ENCODE assay signal across 7 cellular contexts in the genomic region with DNA sequence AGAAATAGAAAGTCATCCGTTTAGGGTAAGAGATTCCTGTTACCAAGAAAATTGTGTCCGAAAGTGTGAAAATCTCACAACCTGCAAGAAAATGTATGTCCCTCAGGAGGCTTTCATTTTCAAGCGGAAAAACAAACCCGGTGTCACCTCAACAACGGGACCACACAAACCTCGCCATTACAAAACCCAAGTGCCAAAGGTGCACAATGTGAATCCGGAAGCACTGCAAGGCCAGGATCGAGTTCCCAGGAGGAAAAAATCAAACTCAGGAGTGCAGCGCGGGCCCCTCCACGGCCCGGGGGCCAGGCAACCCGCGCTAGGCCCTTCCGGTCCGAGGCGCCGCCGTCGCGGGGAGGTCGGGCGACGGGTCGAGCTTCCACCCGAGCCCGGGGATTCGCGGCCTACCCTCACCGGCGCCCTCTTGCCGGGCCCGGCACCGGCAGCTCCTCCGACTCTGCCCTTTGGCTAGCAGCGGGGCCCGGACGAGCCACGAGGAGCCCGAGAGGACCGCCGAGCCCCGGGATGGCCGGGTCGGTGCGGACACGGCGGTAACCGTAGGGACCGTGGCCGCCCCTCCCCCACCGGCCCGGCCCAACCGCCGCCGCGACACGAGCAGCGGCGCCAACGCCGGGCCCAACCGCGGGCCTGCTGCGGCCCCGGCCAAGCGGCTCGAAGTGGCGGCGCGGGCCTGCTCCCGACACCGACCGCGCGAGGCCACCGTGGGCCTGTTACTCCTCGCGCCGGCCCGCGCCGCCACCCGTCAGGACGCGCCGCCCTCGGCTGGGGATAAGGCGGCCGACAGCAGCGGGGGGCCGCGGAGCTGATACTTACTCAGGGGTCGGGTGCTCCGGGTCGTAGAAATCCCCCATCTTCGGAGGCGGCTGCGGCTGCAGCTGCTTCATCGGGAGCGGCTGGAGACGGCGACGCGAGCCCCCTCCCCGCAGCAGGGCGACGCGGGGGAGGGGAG. TPM values are rescaled to one million over a fixed set of nuclear protein-coding genes. Genes with fewer than 3 reads are reported as not detected.
DNase-seq lines count a peak whose midpoint lies in the region; ATAC-seq, FAIRE-seq and TF ChIP-seq lines count a peak whose summit lies in the region.

No MANE protein-coding gene starts in this region.

- H3K9ac ChIP-seq in endothelial cell of umbilical vein (replicated peaks; ENCODE audit: extremely low read depth, insufficient read depth, low read length), result peak overlapping the region; percentile 93

- H4K20me1 ChIP-seq in endothelial cell of umbilical vein (replicated peaks; ENCODE audit: control insufficient read depth, extremely low read depth, insufficient read depth, low read length), result peaks cover 17% of the 10 kb centered on the region

- TF ChIP-seq POLR2A in endothelial cell of umbilical vein (IDR thresholded peaks at IDR 0.05; ENCODE audit: low read depth, low read length), result no peak

- ATAC-seq in GM18519 (IDR thresholded peaks at IDR 0.05; ENCODE audit: low FRiP score, unreplicated experiment), result peak; percentile 21
- peak; percentile 26 for ATAC-seq in HG02759 (IDR thresholded peaks at IDR 0.05; ENCODE audit: unreplicated experiment)
- peak; percentile 63 for ATAC-seq in mucosa of descending colon

- H3K4me3 ChIP-seq in endothelial cell of umbilical vein (replicated peaks in 1 of 3; ENCODE audit: insufficient read depth in 1 of 3, low read depth in 1 of 3, low read length in 3 of 3), result peak overlapping the region; percentile 58 to 90 (median 88)
- peak overlapping the region; percentile 87 for H3K4me3 ChIP-seq in mucosa of descending colon

- intact Hi-C loops in endothelial cell of umbilical vein (cut with micrococcal nuclease), result loop anchor here (2.0 to 5.0 kb wide), 2 partner anchors 219 to 241 kb away; a partner anchor contains a TSS
- intact Hi-C loops in mucosa of descending colon (cut with DNase I, micrococcal nuclease), result no loop called here

- H3K4me1 ChIP-seq in endothelial cell of umbilical vein (ENCODE audit: control insufficient read depth, extremely low read depth, insufficient read depth, low read length), result peaks cover 19% of the 10 kb centered on the region
- peaks cover 31% of the 10 kb centered on the region for H3K4me1 ChIP-seq in mucosa of descending colon (ENCODE audit: low read depth)

- H3K27me3 ChIP-seq in endothelial cell of umbilical vein (ENCODE audit: control insufficient read depth in 2 of 2, insufficient read depth in 2 of 2, low read length in 2 of 2), result no peaks in the 10 kb centered on the region

- H2AFZ ChIP-seq in endothelial cell of umbilical vein (ENCODE audit: low read depth, low read length), result peak overlapping the region; percentile 72

- POLR2A ChIA-PET in endothelial cell of umbilical vein (lab: Charles Lee), result no interaction called here

- peak overlapping the region; percentile 78 for H3K27ac ChIP-seq in endothelial cell of umbilical vein (ENCODE audit: insufficient read depth, low read depth, low read length)

- H3K9me3 ChIP-seq in endothelial cell of umbilical vein (replicated peaks; ENCODE audit: control insufficient read depth, insufficient read depth, low read length), result no peaks in the 10 kb centered on the region
- no peaks in the 10 kb centered on the region for H3K9me3 ChIP-seq in mucosa of descending colon

- peaks cover 72% of the 10 kb centered on the region for H3K79me2 ChIP-seq in endothelial cell of umbilical vein (ENCODE audit: control insufficient read depth, insufficient read depth, low read length)

- CTCF ChIA-PET in endothelial cell of umbilical vein (lab: Charles Lee), result interaction anchor here (0.9 to 2.1 kb wide), 11 partner anchors 11 to 258 kb away, joined by 3 to 15 read pairs (median 4); no protein-coding TSS in a partner anchor

- FAIRE-seq in endothelial cell of umbilical vein (lab: Jason Lieb, UNC), result peak; percentile 57

- no peak for TF ChIP-seq CTCF in endothelial cell of umbilical vein (IDR thresholded peaks at IDR 0.05; ENCODE audit: extremely low read depth in 1 of 2, insufficient read depth in 1 of 2, low read depth in 1 of 2, low read length in 2 of 2)
- TF ChIP-seq CTCF in mucosa of descending colon (IDR thresholded peaks at IDR 0.05), result no peak

- H3K36me3 ChIP-seq in endothelial cell of umbilical vein (ENCODE audit: control insufficient read depth in 2 of 2, extremely low read depth in 1 of 2, insufficient read depth in 2 of 2, low read length in 2 of 2) (no peaks in the 10 kb centered on the region), mucosa of descending colon (ENCODE audit: low read depth) (no peaks in the 10 kb centered on the region)

- peak overlapping the region; percentile 98 for H3K4me2 ChIP-seq in endothelial cell of umbilical vein (ENCODE audit: insufficient read depth, low read length)

- DNase-seq in NCI-H2171 treated with DMSO at 0.1 percent for 48 hours (lab: John Stamatoyannopoulos, UW) (peak; percentile 13), endothelial cell of umbilical vein (ENCODE audit: low read depth, low spot score) (peak; percentile 57), mucosa of descending colon (peak; percentile 50 to 71 (median 70))
- peak; percentile 83 for DNase-seq in activated CD8-positive, alpha-beta memory T cell treated with anti-CD3 and anti-CD28 coated beads, Interleukin-2, amount 50 U/mL, for 48 hours
- DNase-seq in stimulated activated CD8-positive, alpha-beta memory T cell treated with anti-CD3 and anti-CD28 coated beads, Interleukin-2, amount 100 ng/mL, for 1 hour (ENCODE audit: low read depth in 2 of 2), result peak; percentile 15 to 21

- no peaks in the 10 kb centered on the region for H3K9me1 ChIP-seq in endothelial cell of umbilical vein (replicated peaks; ENCODE audit: control insufficient read depth, extremely low read depth, insufficient read depth, low read length)

- no TSS peak for BruUV-seq in endothelial cell of umbilical vein (replicated peaks; lab: Mats Ljungman, UMichigan)

- dilution Hi-C loops in endothelial cell of umbilical vein (cut with MboI; ENCODE audit: extremely low pct_ligation_motif_present, low sequenced_read_pairs), result no loop called here

TF ChIP-seq in endothelial cell of umbilical vein, 7 proteins besides CTCF, POLR2A, EP300 and RAD21:
- no peak for TF ChIP-seq FOS (IDR thresholded peaks at IDR 0.05; ENCODE audit: borderline replicate concordance, insufficient read depth, low read length)
- no peak for TF ChIP-seq JUN (IDR thresholded peaks at IDR 0.05; ENCODE audit: borderline replicate concordance, insufficient read depth, insufficient read length, low read depth)
TF ChIP-seq in endothelial cell of umbilical vein: peak in this region for 0.

RNA-seq across cellular contexts. Expression of a gene that starts 0.6 kb away (rescaled TPM):
- 36.2 and 41.4 TPM in 2 replicates for total RNA-seq in endothelial cell of umbilical vein
- polyA plus RNA-seq in endothelial cell of umbilical vein, result 12.3 and 13.7 TPM in 2 replicates
- polyA plus RNA-seq in endothelial cell of umbilical vein (2011; cell fraction: cytosol; rRNA removed), result 18.2 TPM in 2 replicates
- polyA plus RNA-seq in endothelial cell of umbilical vein (2011; cell fraction: nucleus; rRNA removed), result 32.1 and 37.4 TPM in 2 replicates
- 19.8 and 27.1 TPM in 2 replicates for polyA plus RNA-seq in endothelial cell of umbilical vein (2012)
- 38.2 and 41.8 TPM in 2 replicates for polyA minus RNA-seq in endothelial cell of umbilical vein
- 25.7 TPM for polyA minus RNA-seq in endothelial cell of umbilical vein (2011; cell fraction: cytosol; rRNA and poly(A)+ RNA removed)
- 55.8 and 70.2 TPM in 2 replicates for polyA minus RNA-seq in endothelial cell of umbilical vein (2011; cell fraction: nucleus; rRNA and poly(A)+ RNA removed)
- total RNA-seq in mucosa of descending colon, result 10 to 100 TPM; 41.5 to 71.1 (median 50.4) TPM

Comparison
In these comparisons a context has a peak if more than half of its experiments do, and no peak if none do; other contexts are left out.
1. Peak in every context shown above with its lines: DNase-seq, ATAC-seq, H3K4me3 ChIP-seq and H3K27ac ChIP-seq.
2. DNase-seq: peak in every context shown above with its lines; median percentile 83 in activated CD8-positive, alpha-beta memory T cell treated with anti-CD3 and anti-CD28 coated beads, Interleukin-2, amount 50 U/mL, for 48 hours; 70 in mucosa of descending colon; 57 in endothelial cell of umbilical vein; 18 in stimulated activated CD8-positive, alpha-beta memory T cell treated with anti-CD3 and anti-CD28 coated beads, Interleukin-2, amount 100 ng/mL, for 1 hour; 13 in NCI-H2171 treated with DMSO at 0.1 percent for 48 hours.